ENCODE assay signal across 22 cellular contexts in genomic region chr21:44850208-44850800, GRCh38.
"Had no signal": no experiment of that assay in that cellular context is flagged by ENCODE, and none has a peak within 500 bp of the region (broad histone marks: within the 10 kb centered on the region; RNA-seq: fewer than 3 reads in every experiment).

No MANE protein-coding gene starts in this region.

- H3K27me3 Mint-ChIP-seq: activated CD8-positive, alpha-beta memory T cell treated with anti-CD3 and anti-CD28 coated beads, Interleukin-2, amount 10 ng/mL, durations not matched to agents 7 days and 5 days; activated T-cell treated with anti-CD3 and anti-CD28 coated beads, Interleukin-2, amount 50 U/mL, for 24 hours; T-cell had no signal

- H3K4me3 ChIP-seq: body of pancreas, esophagus muscularis mucosa, lower lobe of right lung, smooth muscle cell had no signal

- H3K9me3 ChIP-seq: body of pancreas, esophagus muscularis mucosa, lower lobe of right lung had no signal

- H3K4me3 Mint-ChIP-seq: activated CD8-positive, alpha-beta memory T cell treated with anti-CD3 and anti-CD28 coated beads, Interleukin-2, amount 10 ng/mL, durations not matched to agents 7 days and 5 days; activated T-cell treated with anti-CD3 and anti-CD28 coated beads, Interleukin-2, amount 50 U/mL, for 24 hours had no signal

- H3K4me2 ChIP-seq: smooth muscle cell had no signal

- DNase-seq: activated CD4-positive, alpha-beta T cell treated with anti-CD3 and anti-CD28 coated beads for 1 hour; activated CD4-positive, alpha-beta T cell treated with anti-CD3 and anti-CD28 coated beads, Interleukin-2, amount 50 U/mL, for 48 hours; activated CD8-positive, alpha-beta memory T cell treated with anti-CD3 and anti-CD28 coated beads, Interleukin-2, amount 10 ng/mL, durations not matched to agents 7 days and 5 days; activated effector memory CD4-positive, alpha-beta T cell treated with Interleukin-2 at 50 U/mL for 16 hours; activated T-cell treated with anti-CD3 and anti-CD28 coated beads, Interleukin-2, amount 50 U/mL, for 24 hours; amniotic stem cell; body of pancreas; caudate nucleus; cortex of kidney; effector CD4-positive, alpha-beta T cell; hypothalamus; kidney glomerular epithelial cell; lower lobe of right lung; stimulated activated CD4-positive, alpha-beta T cell treated with anti-CD3 and anti-CD28 coated beads, Interleukin-4, amount 100 ng/mL, for 4 hours; stimulated activated CD8-positive, alpha-beta memory T cell treated with anti-CD3 and anti-CD28 coated beads, Interleukin-4, amount 100 ng/mL, for 48 hours; stimulated activated naive CD4-positive, alpha-beta T cell treated with Interleukin-2 at 50 U/mL for 16 hours; T-cell; T-helper 9 cell; trophoblast cell had no signal

- H3K27me3 ChIP-seq: body of pancreas had no signal

- H3K27ac Mint-ChIP-seq: activated CD8-positive, alpha-beta memory T cell treated with anti-CD3 and anti-CD28 coated beads, Interleukin-2, amount 10 ng/mL, durations not matched to agents 7 days and 5 days; activated naive CD4-positive, alpha-beta T cell treated with anti-CD3 and anti-CD28 coated beads, Interleukin-2, amount 50 U/mL, for 72 hours had no signal

- H3K27ac ChIP-seq: body of pancreas, esophagus muscularis mucosa, lower lobe of right lung had no signal

- H3K9me3 Mint-ChIP-seq: activated naive CD4-positive, alpha-beta T cell treated with anti-CD3 and anti-CD28 coated beads, Interleukin-2, amount 50 U/mL, for 72 hours; activated T-cell treated with anti-CD3 and anti-CD28 coated beads, Interleukin-2, amount 50 U/mL, for 24 hours; T-cell had no signal

- ATAC-seq: activated CD8-positive, alpha-beta memory T cell treated with anti-CD3 and anti-CD28 coated beads, Interleukin-2, amount 10 ng/mL, durations not matched to agents 7 days and 5 days; body of pancreas; lower lobe of right lung; T-cell had no signal
